33 cellular contexts compared by ENCODE assay signal in genomic region chr11:72003776-72004171, GRCh38. TPM values are rescaled to one million over a fixed set of nuclear protein-coding genes. Genes with fewer than 3 reads are reported as not detected.
DNase-seq lines count a peak whose midpoint lies in the region; ATAC-seq and TF ChIP-seq lines count a peak whose summit lies in the region.
"Had no signal": no experiment of that assay in that cellular context is flagged by ENCODE, and none has a peak within 500 bp of the region (broad histone marks: within the 10 kb centered on the region; RNA-seq: fewer than 3 reads in every experiment).

No MANE protein-coding gene starts in this region.

- H3K4ac ChIP-seq in H9 (ENCODE audit: low read depth, low read length) = no peak overlapping the region

- no peak overlapping the region for H4K91ac ChIP-seq in H9 (ENCODE audit: insufficient read length, low read depth, low read length)

- H3K14ac ChIP-seq in H9 (ENCODE audit: insufficient read depth, low read length) = no peak overlapping the region

- H3K36me3 Mint-ChIP-seq in activated T-cell treated with anti-CD3 and anti-CD28 coated beads, Interleukin-2, amount 50 U/mL, for 72 hours (ENCODE audit: insufficient read depth in 2 of 2) = peaks cover 6 to 22% of the 10 kb centered on the region in 2 donors
- peaks cover 49 to 83% (median 73%) of the 10 kb centered on the region in 3 experiments; a peak in 6 of 7 replicates for H3K36me3 Mint-ChIP-seq in H9 (ENCODE audit: insufficient read depth in 1 of 3, low read depth in 3 of 3)
- peaks cover 34% of the 10 kb centered on the region for H3K36me3 Mint-ChIP-seq in central memory CD8-positive, alpha-beta T cell (ENCODE audit: insufficient read depth)

- H2BK5ac ChIP-seq in H9 (ENCODE audit: insufficient read length, low read length) = no peak overlapping the region

- H3K27me3 ChIP-seq in H9 (ENCODE audit: insufficient read depth, low read length) (no peaks in the 10 kb centered on the region), osteoblast (ENCODE audit: insufficient read depth, low read length) (no peaks in the 10 kb centered on the region)
- H3K27me3 ChIP-seq: Peyer's patch, tibial nerve had no signal

- no peak for DNase-seq in activated T-cell treated with anti-CD3 and anti-CD28 coated beads, Interleukin-2, amount 50 U/mL, for 72 hours
- DNase-seq in activated T-cell treated with anti-CD3 and anti-CD28 coated beads, Interleukin-2, amount 50 U/mL, for 1 hour = no peak
- DNase-seq in H9 (peak; percentile 26), osteoblast (ENCODE audit: insufficient read length, low spot score, missing footprints) (peak; percentile 18), NCI-H1092 treated with DMSO at 0.1 percent for 48 hours (lab: John Stamatoyannopoulos, UW) (no peak), D341Med (ENCODE audit: low spot score) (no peak)
- no peak for DNase-seq in central memory CD8-positive, alpha-beta T cell (ENCODE audit: low spot score in 2 of 2)
- DNase-seq: activated CD4-positive, alpha-beta memory T cell treated with anti-CD3 and anti-CD28 coated beads for 36 hours; activated CD4-positive, CD25-positive, alpha-beta regulatory T cell; AML-193; CD4-positive, alpha-beta memory T cell; DMS153; immature natural killer cell; left colon; MM.1S; NCI-H1436; NCI-H2081 treated with DMSO at 0.1 percent for 48 hours; NCI-H2227 treated with DMSO at 0.1 percent for 48 hours; NCI-H748 treated with DMSO at 0.1 percent for 48 hours; Peyer's patch; SHP77 treated with DMSO at 0.1 percent for 48 hours; stimulated activated CD8-positive, alpha-beta memory T cell treated with anti-CD3 and anti-CD28 coated beads, Interleukin-4, amount 100 ng/mL, for 48 hours; SW 1271; T1000 had no signal

- H3K9me3 Mint-ChIP-seq in activated T-cell treated with anti-CD3 and anti-CD28 coated beads, Interleukin-2, amount 50 U/mL, for 72 hours = no peaks in the 10 kb centered on the region
- H3K9me3 Mint-ChIP-seq in H9 = no peaks in the 10 kb centered on the region
- no peaks in the 10 kb centered on the region for H3K9me3 Mint-ChIP-seq in central memory CD8-positive, alpha-beta T cell
- H3K9me3 Mint-ChIP-seq: activated CD4-positive, alpha-beta memory T cell treated with anti-CD3 and anti-CD28 coated beads for 36 hours; activated naive CD4-positive, alpha-beta T cell treated with anti-CD3 and anti-CD28 coated beads, Interleukin-2, amount 50 U/mL, for 24 hours; activated T-helper 2 cell treated with anti-CD3 and anti-CD28 coated beads, Interferon-gamma antibody, Interleukin-2, Interleukin-4, amounts not matched to agents 10 μg/mL and 5 μg/mL and 100 μg/mL, durations not matched to agents 14 hours and 24 hours and 36 hours; CD4-positive, alpha-beta memory T cell; immature natural killer cell had no signal

- H3K56ac ChIP-seq in H9 (ENCODE audit: insufficient read length, low read depth, low read length) = no peak overlapping the region

- no peak overlapping the region for H3K4me2 ChIP-seq in H9 (ENCODE audit: insufficient read depth, insufficient read length, low read length)
- H3K4me2 ChIP-seq in osteoblast (ENCODE audit: insufficient read depth, low read length) = no peak overlapping the region
- H3K4me2 ChIP-seq: KMS-11 had no signal

- TF ChIP-seq CTCF in H9 (conservative IDR thresholded peaks at IDR 0.05) = no peak
- no peak for TF ChIP-seq CTCF in osteoblast (IDR thresholded peaks at IDR 0.05; ENCODE audit: extremely low read depth, low read depth, low read length)

- peaks cover 2% of the 10 kb centered on the region for H4K20me1 ChIP-seq in H9 (ENCODE audit: control insufficient read depth, insufficient read depth, insufficient read length)
- peaks cover 31% of the 10 kb centered on the region for H4K20me1 ChIP-seq in osteoblast (ENCODE audit: insufficient read depth, low read length)

- no peak overlapping the region for H4K8ac ChIP-seq in H9 (replicated peaks; ENCODE audit: insufficient read length, low read depth, low read length)

- H3K4me1 ChIP-seq in H9 (ENCODE audit: insufficient read depth, low read length) (no peaks in the 10 kb centered on the region), osteoblast (ENCODE audit: insufficient read depth, low read length) (peaks cover 10% of the 10 kb centered on the region)
- H3K4me1 ChIP-seq: HAP-1 had no signal

- H3K27me3 Mint-ChIP-seq in activated T-cell treated with anti-CD3 and anti-CD28 coated beads, Interleukin-2, amount 50 U/mL, for 72 hours (ENCODE audit: low read depth) = no peaks in the 10 kb centered on the region
- peaks cover 9% of the 10 kb centered on the region; the same call in 1 of the 2 replicates for H3K27me3 Mint-ChIP-seq in H9 (ENCODE audit: low read depth)
- H3K27me3 Mint-ChIP-seq in central memory CD8-positive, alpha-beta T cell = no peaks in the 10 kb centered on the region
- H3K27me3 Mint-ChIP-seq: activated CD4-positive, alpha-beta memory T cell treated with anti-CD3 and anti-CD28 coated beads for 36 hours; activated naive CD4-positive, alpha-beta T cell treated with anti-CD3 and anti-CD28 coated beads, Interleukin-2, amount 50 U/mL, for 24 hours; CD4-positive, alpha-beta memory T cell had no signal

- H2BK12ac ChIP-seq in H9 (ENCODE audit: insufficient read length, low read depth, low read length) = no peak overlapping the region

- no CpG with 5 or more reads among the region's 20 CpGs for WGBS in H9 (ENCODE audit: extremely low coverage, insufficient read length, low lambda C conversion rate)

- H3K27ac ChIP-seq in H9 (ENCODE audit: insufficient read length, low read depth, low read length) = no peak overlapping the region
- H3K27ac ChIP-seq in osteoblast (ENCODE audit: low read depth, low read length) = no peak overlapping the region
- H3K27ac ChIP-seq: coronary artery, HL-60, KMS-11, parathyroid adenoma, Peyer's patch, tibial nerve had no signal

- H2AK5ac ChIP-seq in H9 (ENCODE audit: insufficient read length, low read length) = no peak overlapping the region

- H4K5ac ChIP-seq in H9 (ENCODE audit: insufficient read length, low read depth, low read length) = no peak overlapping the region

- no peak for ATAC-seq in activated T-cell treated with anti-CD3 and anti-CD28 coated beads, Interleukin-2, amount 50 U/mL, for 72 hours (replicated peaks in 1 of 2)
- no peak for ATAC-seq in central memory CD8-positive, alpha-beta T cell (replicated peaks; ENCODE audit: extremely low read depth, poor library complexity, severe bottlenecking)
- ATAC-seq in activated CD4-positive, CD25-positive, alpha-beta regulatory T cell treated with anti-CD3 and anti-CD28 coated beads, Interleukin-2, amount 50 U/mL, for 24 hours = no peak

- no peak overlapping the region for H3K18ac ChIP-seq in H9 (ENCODE audit: insufficient read length, low read depth, low read length)

- peaks cover 74% of the 10 kb centered on the region for H3K36me3 ChIP-seq in osteoblast (ENCODE audit: insufficient read depth, low read length)

- H3K23me2 ChIP-seq in H9 (ENCODE audit: insufficient read length, low read depth, low read length, poor library complexity, severe bottlenecking) = no peaks in the 10 kb centered on the region

- H3K27ac Mint-ChIP-seq in activated T-cell treated with anti-CD3 and anti-CD28 coated beads, Interleukin-2, amount 50 U/mL, for 72 hours = peak overlapping the region; percentile 34
- H3K27ac Mint-ChIP-seq in H9 = peak overlapping the region in 2 of 3 experiments; percentile 43 to 53; a peak in 1 of 7 replicates
- peak overlapping the region; percentile 67 for H3K27ac Mint-ChIP-seq in central memory CD8-positive, alpha-beta T cell (ENCODE audit: low read depth)
- H3K27ac Mint-ChIP-seq: activated CD4-positive, alpha-beta memory T cell treated with anti-CD3 and anti-CD28 coated beads for 36 hours; activated naive CD4-positive, alpha-beta T cell treated with anti-CD3 and anti-CD28 coated beads, Interleukin-2, amount 50 U/mL, for 24 hours; activated T-helper 2 cell treated with anti-CD3 and anti-CD28 coated beads, Interferon-gamma antibody, Interleukin-2, Interleukin-4, amounts not matched to agents 10 μg/mL and 5 μg/mL and 100 μg/mL, durations not matched to agents 14 hours and 24 hours and 36 hours had no signal

- no peak overlapping the region for H3K4me3 Mint-ChIP-seq in activated T-cell treated with anti-CD3 and anti-CD28 coated beads, Interleukin-2, amount 50 U/mL, for 72 hours
- H3K4me3 Mint-ChIP-seq in H9 = no peak overlapping the region
- no peak overlapping the region for H3K4me3 Mint-ChIP-seq in central memory CD8-positive, alpha-beta T cell
- H3K4me3 Mint-ChIP-seq: activated CD4-positive, alpha-beta memory T cell treated with anti-CD3 and anti-CD28 coated beads for 36 hours; activated naive CD4-positive, alpha-beta T cell treated with anti-CD3 and anti-CD28 coated beads, Interleukin-2, amount 50 U/mL, for 24 hours; CD4-positive, alpha-beta memory T cell; immature natural killer cell had no signal

- H3K9ac ChIP-seq in H9 (ENCODE audit: extremely low read depth, insufficient read length, low read length) = no peak overlapping the region
- H3K9ac ChIP-seq: KMS-11, parathyroid adenoma had no signal

- no peak overlapping the region for H2BK120ac ChIP-seq in H9 (ENCODE audit: low read depth, low read length, poor library complexity, severe bottlenecking)

- no peak overlapping the region for H3K23ac ChIP-seq in H9 (ENCODE audit: insufficient read length, low read depth, low read length)

- H2AFZ ChIP-seq in H9 (ENCODE audit: low read length) (no peak overlapping the region), osteoblast (ENCODE audit: low read length) (no peak overlapping the region)
- H2AFZ ChIP-seq: parathyroid adenoma had no signal

- H3K79me1 ChIP-seq in H9 (ENCODE audit: insufficient read depth, low read depth, low read length, poor library complexity, severe bottlenecking) = no peaks in the 10 kb centered on the region

- no peaks in the 10 kb centered on the region for H3K9me3 ChIP-seq in H9 (ENCODE audit: control insufficient read depth, low read depth, low read length)
- no peaks in the 10 kb centered on the region for H3K9me3 ChIP-seq in osteoblast (ENCODE audit: low read depth, low read length)
- H3K9me3 ChIP-seq: HAP-1, Peyer's patch, tibial nerve had no signal

- no peak overlapping the region for H3K4me3 ChIP-seq in osteoblast (ENCODE audit: insufficient read depth, low read length)
- H3K4me3 ChIP-seq: coronary artery, HAP-1, Peyer's patch, tibial nerve had no signal

- H3K4me1 Mint-ChIP-seq in activated T-cell treated with anti-CD3 and anti-CD28 coated beads, Interleukin-2, amount 50 U/mL, for 72 hours (ENCODE audit: low read depth) = peaks cover 11% of the 10 kb centered on the region
- H3K4me1 Mint-ChIP-seq in H9 = peaks cover 0 to 7% of the 10 kb centered on the region in 2 experiments; a peak in 1 of 4 replicates
- H3K4me1 Mint-ChIP-seq in central memory CD8-positive, alpha-beta T cell = peaks cover 37% of the 10 kb centered on the region

- no peak overlapping the region for H2BK15ac ChIP-seq in H9 (ENCODE audit: low read depth, low read length)

- no peak overlapping the region for H3T11ph ChIP-seq in H9 (ENCODE audit: low read length)

- H2BK20ac ChIP-seq in H9 (ENCODE audit: low read depth, low read length, poor library complexity, severe bottlenecking) = no peak overlapping the region

- H3K79me2 ChIP-seq in H9 (ENCODE audit: insufficient read depth, low read length) (no peaks in the 10 kb centered on the region), osteoblast (ENCODE audit: insufficient read depth, low read length) (peaks cover 3% of the 10 kb centered on the region)
- H3K79me2 ChIP-seq: parathyroid adenoma had no signal

RNA-seq across cellular contexts. Expression of gene IL18BP, which starts 5.1 kb away (rescaled TPM):
- 10 to 100 TPM; 16.7 to 19.0 TPM for total RNA-seq in activated T-cell treated with anti-CD3 and anti-CD28 coated beads, Interleukin-2, amount 50 U/mL, for 72 hours
- total RNA-seq in H9 (2021) = 10.2 and 10.6 TPM in 2 replicates
- total RNA-seq in osteoblast = 4.0 and 4.4 TPM in 2 replicates

Comparison
In these comparisons a context has a peak if more than half of its experiments do, and no peak if none do; other contexts are left out.
1. DNase-seq: peak in H9 (single experiment) and osteoblast (single experiment); none in activated T-cell treated with anti-CD3 and anti-CD28 coated beads, Interleukin-2, amount 50 U/mL, for 72 hours (0 of 2), activated T-cell treated with anti-CD3 and anti-CD28 coated beads, Interleukin-2, amount 50 U/mL, for 1 hour (single experiment), central memory CD8-positive, alpha-beta T cell (0 of 2), NCI-H1092 treated with DMSO at 0.1 percent for 48 hours (single experiment) and D341Med (single experiment).
2. Peak in every context shown above with its lines, with median percentiles within 50 percentile points of each other: H3K27ac Mint-ChIP-seq.